In the genomic region with DNA sequence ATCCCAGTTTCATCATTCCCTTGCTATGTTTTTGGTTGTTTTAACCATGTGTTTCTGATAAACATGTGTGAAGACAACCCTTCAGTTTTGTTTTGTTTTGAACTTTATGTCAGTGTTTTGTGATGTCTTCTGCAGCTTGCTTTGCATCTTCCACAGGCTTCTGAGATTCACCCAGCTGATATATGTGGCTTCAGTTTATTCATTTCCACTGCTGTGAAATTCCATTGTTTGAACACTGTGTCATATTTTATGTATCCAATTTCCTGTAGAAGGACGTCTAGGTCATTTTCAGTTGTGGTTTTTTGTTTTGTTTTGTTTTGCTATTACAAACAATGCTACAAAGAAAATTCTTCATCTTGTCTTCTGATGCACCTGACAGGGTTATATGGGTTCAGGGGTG, we compare ENCODE assay signal across 32 cellular contexts. TPM values are rescaled to one million over a fixed set of nuclear protein-coding genes. Genes with fewer than 3 reads are reported as not detected.
DNase-seq lines count a peak whose midpoint lies in the region; TF ChIP-seq lines count a peak whose summit lies in the region.
"Had no signal": no experiment of that assay in that cellular context is flagged by ENCODE, and none has a peak within 500 bp of the region (broad histone marks: within the 10 kb centered on the region; RNA-seq: fewer than 3 reads in every experiment).

No MANE protein-coding gene starts in this region.

- no peak overlapping the region for H3K4me2 ChIP-seq in parathyroid adenoma (ENCODE audit: low read length)

- no peaks in the 10 kb centered on the region for H3K27me3 ChIP-seq in parathyroid adenoma (ENCODE audit: control insufficient read depth, insufficient read depth, low read length)
- H3K27me3 ChIP-seq: ascending aorta, right lobe of liver, transverse colon had no signal

- TF ChIP-seq CTCF in AG10803 (conservative IDR thresholded peaks at IDR 0.05; ENCODE audit: low read length) (no peak), VCaP (conservative IDR thresholded peaks at IDR 0.05) (no peak), parathyroid adenoma (IDR thresholded peaks at IDR 0.05) (no peak)

- H3K79me2 ChIP-seq in parathyroid adenoma, result no peaks in the 10 kb centered on the region

- H3K4me1 ChIP-seq in parathyroid adenoma, result peaks cover 8% of the 10 kb centered on the region
- H3K4me1 ChIP-seq: Caco-2, right lobe of liver, transverse colon had no signal

- H3K9ac ChIP-seq in parathyroid adenoma, result no peak overlapping the region

- H3K9me3 ChIP-seq in parathyroid adenoma (ENCODE audit: control insufficient read depth, low read length), result no peaks in the 10 kb centered on the region
- H3K9me3 ChIP-seq: ascending aorta, Caco-2, right lobe of liver, transverse colon had no signal

- no peak overlapping the region for H2AFZ ChIP-seq in parathyroid adenoma

- DNase-seq in AG10803 (ENCODE audit: low read depth), result peak; percentile 48
- peak; percentile 55 for DNase-seq in DMS53 treated with DMSO at 0.1 percent for 48 hours (lab: John Stamatoyannopoulos, UW; ENCODE audit: unreplicated experiment)
- DNase-seq in RKO (ENCODE audit: low spot score), result no peak
- DNase-seq in posterior vena cava (ENCODE audit: low spot score), result no peak
- no peak for DNase-seq in iPS-NIHi11 (ENCODE audit: low spot score)
- DNase-seq: activated B cell treated with CpG ODN at 0.5 μM for 24 hours; activated CD4-positive, alpha-beta T cell treated with anti-CD3 and anti-CD28 coated beads, Interleukin-2, amount 50 U/mL, for 1 hour; activated gamma-delta T cell; activated naive CD8-positive, alpha-beta T cell treated with anti-CD3 and anti-CD28 coated beads, Interleukin-2, amount 10 ng/mL, durations not matched to agents 7 days and 5 days; activated T-cell treated with anti-CD3 and anti-CD28 coated beads, Interleukin-2, amount 50 U/mL, for 4 hours; Caco-2; endodermal cell; foreskin melanocyte; NCI-H1092 treated with DMSO at 0.1 percent for 48 hours; NCI-H187 treated with DMSO at 0.1 percent for 48 hours; right lobe of liver; stimulated activated CD4-positive, alpha-beta T cell treated with anti-CD3 and anti-CD28 coated beads, Interleukin-12 subunit alpha, Interleukin-12 subunit beta, amount 100 ng/mL, for 4 hours; stimulated activated CD4-positive, alpha-beta T cell treated with anti-CD3 and anti-CD28 coated beads, Interleukin-2, amount 100 ng/mL, for 48 hours; transverse colon had no signal

- no peaks in the 10 kb centered on the region for H3K36me3 ChIP-seq in parathyroid adenoma (ENCODE audit: control insufficient read depth, insufficient read depth, low read length)
- H3K36me3 ChIP-seq: ascending aorta, right lobe of liver, transverse colon had no signal

- no peak overlapping the region for H3K4me3 ChIP-seq in AG10803 (ENCODE audit: low read length)
- no peak overlapping the region for H3K4me3 ChIP-seq in parathyroid adenoma (ENCODE audit: low read depth, low read length)
- H3K4me3 ChIP-seq: ascending aorta, right lobe of liver, SK-N-MC, transverse colon had no signal

- intact Hi-C loops in posterior vena cava (cut with DNase I), result no loop called here

- peak overlapping the region; percentile 31; the same call in 1 of the 2 replicates for H3K27ac ChIP-seq in VCaP
- H3K27ac ChIP-seq in parathyroid adenoma, result peak overlapping the region; percentile 77
- H3K27ac ChIP-seq: ascending aorta, right lobe of liver, SK-N-MC, transverse colon had no signal

RNA-seq across cellular contexts. Expression of gene SLC26A9, which starts 27.2 kb away (rescaled TPM):
- not detected for total RNA-seq in posterior vena cava
- total RNA-seq: activated B cell treated with CpG ODN at 0.5 μM for 24 hours; activated naive CD8-positive, alpha-beta T cell treated with anti-CD3 and anti-CD28 coated beads, Interleukin-2, amount 10 ng/mL, durations not matched to agents 7 days and 5 days; activated T-cell treated with anti-CD3 and anti-CD28 coated beads, Interleukin-2, amount 50 U/mL, for 4 hours; ascending aorta; Caco-2; H1; kidney epithelial cell; liver; M059J; myocyte; T-helper 1 cell treated with Interleukin-12 subunit alpha and Interleukin-12 subunit beta and Interleukin-4 antibody, amounts not matched to agents 30 ng/mL and 1 ng/mL, for 36 hours; transverse colon had no signal

RNA-seq across cellular contexts. Expression of gene RAB7B, which starts 32.7 kb away (rescaled TPM):
- total RNA-seq in posterior vena cava, result 1 to 10 TPM; 3.2 to 9.2 TPM
- total RNA-seq: activated B cell treated with CpG ODN at 0.5 μM for 24 hours; ascending aorta; Caco-2; endodermal cell; H1; NCI-H460; progenitor cell of endocrine pancreas; T-helper 1 cell treated with Interleukin-12 subunit alpha and Interleukin-12 subunit beta and Interleukin-4 antibody, amounts not matched to agents 30 ng/mL and 1 ng/mL, for 36 hours had no signal

RNA-seq across cellular contexts. Expression of gene CTSE, which starts 53.2 kb away (rescaled TPM):
- total RNA-seq in posterior vena cava, result not detected
- total RNA-seq: activated B cell treated with CpG ODN at 0.5 μM for 24 hours; activated naive CD8-positive, alpha-beta T cell treated with anti-CD3 and anti-CD28 coated beads, Interleukin-2, amount 10 ng/mL, durations not matched to agents 7 days and 5 days; ascending aorta; cardiac septum; H1; kidney epithelial cell; M059J; myocyte; NCI-H460; T-helper 1 cell treated with Interleukin-12 subunit alpha and Interleukin-12 subunit beta and Interleukin-4 antibody, amounts not matched to agents 30 ng/mL and 1 ng/mL, for 36 hours had no signal

Comparison
In these comparisons a context has a peak if more than half of its experiments do, and no peak if none do; other contexts are left out.
1. DNase-seq: peak in AG10803 (single experiment) and DMS53 treated with DMSO at 0.1 percent for 48 hours (single experiment); none in RKO (single experiment), posterior vena cava (single experiment) and iPS-NIHi11 (single experiment).